ENCODE assay signal across 26 cellular contexts in the genomic region with DNA sequence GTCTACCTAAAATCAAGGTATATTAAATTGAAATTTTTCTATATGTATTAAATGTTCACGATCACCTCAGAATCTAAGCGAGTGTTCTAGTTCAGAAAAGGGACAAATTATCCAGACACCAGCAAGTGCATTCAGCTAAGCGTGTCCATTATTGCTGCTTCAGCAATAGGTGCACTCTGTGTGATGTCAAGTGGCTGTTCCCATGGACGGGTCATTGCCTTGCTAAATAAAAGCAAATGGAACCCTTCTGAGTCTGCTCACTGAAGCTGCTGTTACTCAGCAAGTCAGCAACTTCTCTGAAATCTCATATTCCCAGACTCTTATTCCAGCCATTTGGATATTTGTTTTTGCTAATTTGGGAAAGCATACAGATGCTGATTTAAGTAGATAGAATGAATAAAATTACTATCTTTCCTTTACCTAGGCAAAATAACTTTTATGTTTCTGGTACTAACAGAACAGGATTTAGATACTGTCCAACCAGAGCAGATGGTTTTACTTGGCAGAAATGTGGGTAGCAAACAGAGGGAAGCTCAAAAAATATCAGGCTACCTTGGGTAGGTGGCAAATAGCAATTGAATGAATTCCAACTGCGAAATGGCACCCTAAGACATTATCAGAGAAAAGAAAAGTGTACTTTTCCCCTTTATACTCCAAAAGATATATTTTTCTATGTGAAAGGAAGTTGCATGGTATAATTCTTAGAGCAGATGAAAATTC.
"Had no signal": no experiment of that assay in that cellular context is flagged by ENCODE, and none has a peak within 500 bp of the region (broad histone marks: within the 10 kb centered on the region; RNA-seq: fewer than 3 reads in every experiment).

No MANE protein-coding gene starts in this region.

- H3K9me3 ChIP-seq: breast epithelium, colonic mucosa, gastrocnemius medialis, mucosa of descending colon, right atrium auricular region, suprapubic skin, tibial nerve had no signal

- H3K27ac Mint-ChIP-seq: activated CD4-positive, alpha-beta memory T cell treated with anti-CD3 and anti-CD28 coated beads, Interleukin-2, amount 10 ng/mL, durations not matched to agents 7 days and 5 days; activated CD4-positive, alpha-beta T cell treated with anti-CD3 and anti-CD28 coated beads, Interleukin-2, amount 10 ng/mL, durations not matched to agents 7 days and 5 days; activated T-cell treated with anti-CD3 and anti-CD28 coated beads, Interleukin-2, amount 50 U/mL, for 24 hours; activated T-helper 17 cell treated with anti-CD3 and anti-CD28 coated beads, Interleukin-2, amount 50 U/mL, for 72 hours; natural killer cell treated with Interleukin-12 subunit alpha and Interleukin-12 subunit beta and Interleukin-15 and Interleukin-18, amount 100 ng/mL, for 72 hours had no signal

- H3K4me1 ChIP-seq: breast epithelium, colonic mucosa, gastrocnemius medialis, right atrium auricular region, suprapubic skin, tibial nerve had no signal

- H3K27me3 Mint-ChIP-seq: activated CD4-positive, alpha-beta memory T cell treated with anti-CD3 and anti-CD28 coated beads, Interleukin-2, amount 10 ng/mL, durations not matched to agents 7 days and 5 days; activated CD4-positive, alpha-beta T cell treated with anti-CD3 and anti-CD28 coated beads, Interleukin-2, amount 10 ng/mL, durations not matched to agents 7 days and 5 days; activated T-cell treated with anti-CD3 and anti-CD28 coated beads, Interleukin-2, amount 50 U/mL, for 24 hours; activated T-helper 17 cell treated with anti-CD3 and anti-CD28 coated beads, Interleukin-2, amount 50 U/mL, for 72 hours; natural killer cell treated with Interleukin-12 subunit alpha and Interleukin-12 subunit beta and Interleukin-15 and Interleukin-18, amount 100 ng/mL, for 72 hours had no signal

- H3K27me3 ChIP-seq: breast epithelium, colonic mucosa, gastrocnemius medialis, right atrium auricular region, suprapubic skin, tibial nerve had no signal

- H3K36me3 ChIP-seq: breast epithelium, colonic mucosa, gastrocnemius medialis, right atrium auricular region, suprapubic skin, tibial nerve had no signal

- H3K4me1 Mint-ChIP-seq: activated CD4-positive, alpha-beta memory T cell treated with anti-CD3 and anti-CD28 coated beads, Interleukin-2, amount 10 ng/mL, durations not matched to agents 7 days and 5 days; activated CD4-positive, alpha-beta T cell treated with anti-CD3 and anti-CD28 coated beads, Interleukin-2, amount 10 ng/mL, durations not matched to agents 7 days and 5 days; activated T-helper 17 cell treated with anti-CD3 and anti-CD28 coated beads, Interleukin-2, amount 50 U/mL, for 72 hours had no signal

- H3K36me3 Mint-ChIP-seq: natural killer cell treated with Interleukin-12 subunit alpha and Interleukin-12 subunit beta and Interleukin-15 and Interleukin-18, amount 100 ng/mL, for 72 hours had no signal

- H3K27ac ChIP-seq: breast epithelium, colonic mucosa, gastrocnemius medialis, right atrium auricular region, suprapubic skin, tibial nerve had no signal

- DNase-seq: activated CD4-positive, alpha-beta memory T cell treated with anti-CD3 and anti-CD28 coated beads, Interleukin-2, amount 10 ng/mL, durations not matched to agents 7 days and 5 days; activated CD4-positive, alpha-beta T cell treated with anti-CD3 and anti-CD28 coated beads for 1 hour; activated CD4-positive, alpha-beta T cell treated with anti-CD3 and anti-CD28 coated beads, Interleukin-2, amount 10 ng/mL, durations not matched to agents 7 days and 5 days; activated CD8-positive, alpha-beta memory T cell treated with anti-CD3 and anti-CD28 coated beads, Interleukin-2, amount 50 U/mL, for 48 hours; activated gamma-delta T cell treated with Interleukin-2 at 50 U/mL for 16 hours; activated naive CD4-positive, alpha-beta T cell treated with anti-CD3 and anti-CD28 coated beads, Interleukin-2, amount 50 U/mL, for 16 hours; activated T-cell treated with anti-CD3 and anti-CD28 coated beads, Interleukin-2, amount 50 U/mL, for 24 hours; central memory CD4-positive, alpha-beta T cell; colonic mucosa; effector CD8-positive, alpha-beta T cell; gastrocnemius medialis; glutamatergic neuron; islet precursor cell; left cardiac atrium; left ventricle myocardium superior; mucosa of descending colon; stimulated activated CD4-positive, alpha-beta T cell treated with anti-CD3 and anti-CD28 coated beads, Interleukin-15, amount 100 ng/mL, for 24 hours; stimulated activated CD4-positive, alpha-beta T cell treated with anti-CD3 and anti-CD28 coated beads, Interleukin-2, amount 100 ng/mL, for 24 hours; stimulated activated naive CD4-positive, alpha-beta T cell; T1000 had no signal

- H3K9me3 Mint-ChIP-seq: activated CD4-positive, alpha-beta memory T cell treated with anti-CD3 and anti-CD28 coated beads, Interleukin-2, amount 10 ng/mL, durations not matched to agents 7 days and 5 days; activated CD4-positive, alpha-beta T cell treated with anti-CD3 and anti-CD28 coated beads, Interleukin-2, amount 10 ng/mL, durations not matched to agents 7 days and 5 days; activated T-cell treated with anti-CD3 and anti-CD28 coated beads, Interleukin-2, amount 50 U/mL, for 24 hours; activated T-helper 17 cell treated with anti-CD3 and anti-CD28 coated beads, Interleukin-2, amount 50 U/mL, for 72 hours had no signal

- H3K4me3 Mint-ChIP-seq: activated CD4-positive, alpha-beta memory T cell treated with anti-CD3 and anti-CD28 coated beads, Interleukin-2, amount 10 ng/mL, durations not matched to agents 7 days and 5 days; activated CD4-positive, alpha-beta T cell treated with anti-CD3 and anti-CD28 coated beads, Interleukin-2, amount 10 ng/mL, durations not matched to agents 7 days and 5 days; activated T-cell treated with anti-CD3 and anti-CD28 coated beads, Interleukin-2, amount 50 U/mL, for 24 hours; activated T-helper 17 cell treated with anti-CD3 and anti-CD28 coated beads, Interleukin-2, amount 50 U/mL, for 72 hours; natural killer cell treated with Interleukin-12 subunit alpha and Interleukin-12 subunit beta and Interleukin-15 and Interleukin-18, amount 100 ng/mL, for 72 hours had no signal

- H3K4me3 ChIP-seq: breast epithelium, colonic mucosa, gastrocnemius medialis, mucosa of descending colon, right atrium auricular region, suprapubic skin, tibial nerve had no signal
